In the genomic region with DNA sequence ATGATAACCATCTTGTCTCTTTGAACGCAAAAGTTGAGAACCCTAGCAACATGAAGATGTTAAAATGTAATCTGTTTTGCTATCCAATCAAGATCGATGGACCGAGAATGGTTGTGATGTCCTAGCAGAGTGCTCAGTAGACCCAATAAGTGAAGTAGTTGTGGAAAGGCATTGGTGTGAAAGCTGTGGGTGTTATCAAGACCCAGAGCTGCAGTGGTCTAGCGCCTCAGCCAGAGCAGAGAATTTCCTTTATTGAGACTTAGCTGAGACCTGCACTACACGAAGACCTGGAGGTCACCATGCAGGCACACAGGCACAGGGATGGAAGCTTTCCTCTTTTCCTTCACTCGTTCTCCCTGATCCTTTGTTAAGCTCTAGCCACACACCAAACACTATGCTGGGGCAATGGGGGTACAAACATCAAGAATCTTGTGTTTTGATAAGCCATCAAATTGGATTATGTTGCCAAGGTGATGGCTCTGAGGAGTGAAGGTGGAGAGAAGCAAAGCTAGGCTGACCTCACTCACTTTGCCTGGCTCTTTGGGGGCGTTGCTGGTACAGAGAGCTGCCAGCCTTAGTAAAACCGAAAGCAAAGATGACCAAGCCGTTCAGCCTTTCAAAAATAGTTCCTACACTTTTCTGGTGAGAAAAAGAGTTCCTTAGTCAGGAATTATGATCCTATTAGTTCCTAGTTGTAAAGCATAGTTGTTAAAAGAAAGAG, we compare ENCODE assay signal across 8 cellular contexts. TPM values are rescaled to one million over a fixed set of nuclear protein-coding genes. Genes with fewer than 3 reads are reported as not detected.
A peak's percentile ranks its signal among the peaks of the same experiment; 100 is the strongest.
DNase-seq lines count a peak whose midpoint lies in the region; ATAC-seq, FAIRE-seq and TF ChIP-seq lines count a peak whose summit lies in the region.

No MANE protein-coding gene starts in this region.

- no TSS peak for BruUV-seq in GM12878 (replicated peaks; lab: Mats Ljungman, UMichigan)

- H3K9me3 ChIP-seq in left ventricle myocardium inferior (replicated peaks): no peaks in the 10 kb centered on the region
- no peaks in the 10 kb centered on the region for H3K9me3 ChIP-seq in heart right ventricle
- no peaks in the 10 kb centered on the region for H3K9me3 ChIP-seq in GM12878 (replicated peaks; ENCODE audit: control insufficient read depth, insufficient read depth, low read length)
- H3K9me3 ChIP-seq in effector memory CD4-positive, alpha-beta T cell (ENCODE audit: control insufficient read depth, low read length): no peaks in the 10 kb centered on the region

- in situ Hi-C loops in GM12878 (cut with MboI): loop anchor here (5.0 kb wide), 1 partner anchor 177 kb away; no protein-coding TSS in a partner anchor

- DNase-seq in left ventricle myocardium inferior (no peak), heart right ventricle (no peak), GM12878 (ENCODE audit: low read depth, low spot score) (no peak), UCSD-AML1 (lab: John Stamatoyannopoulos, UW; ENCODE audit: unreplicated experiment) (no peak), SHP77 (lab: John Stamatoyannopoulos, UW) (no peak), NCI-H2107 (lab: John Stamatoyannopoulos, UW) (no peak)
- DNase-seq in effector memory CD4-positive, alpha-beta T cell: no peak

- ATAC-seq in heart right ventricle (no peak), HG03060 (IDR thresholded peaks at IDR 0.05; ENCODE audit: low read depth, unreplicated experiment) (peak; percentile 66), GM12878 (peak; percentile 96)

- POLR2A ChIA-PET in GM12878 (lab: Charles Lee): no interaction called here

- H3K27ac ChIP-seq in left ventricle myocardium inferior (replicated peaks) (peak overlapping the region; percentile 17), heart right ventricle (peak overlapping the region in 1 of 10 donors; percentile 19), GM12878 (ENCODE audit: control insufficient read depth, insufficient read depth) (no peak overlapping the region)
- no peak overlapping the region for H3K27ac ChIP-seq in effector memory CD4-positive, alpha-beta T cell (ENCODE audit: insufficient read depth, low read length, poor library complexity, severe bottlenecking)

- no peaks in the 10 kb centered on the region for H3K79me2 ChIP-seq in GM12878 (ENCODE audit: control insufficient read depth, insufficient read depth, low read length)

- peak; percentile 77 for FAIRE-seq in GM12878 (lab: Jason Lieb, UNC)

- H3K36me3 ChIP-seq in left ventricle myocardium inferior (no peaks in the 10 kb centered on the region), heart right ventricle (no peaks in the 10 kb centered on the region), GM12878 (ENCODE audit: control insufficient read depth in 2 of 2, insufficient read depth in 2 of 2, low read length in 1 of 2) (peaks cover 0 to 2% of the 10 kb centered on the region in 2 experiments; a peak in 2 of 4 replicates)
- no peaks in the 10 kb centered on the region for H3K36me3 ChIP-seq in effector memory CD4-positive, alpha-beta T cell (ENCODE audit: control insufficient read depth, insufficient read depth, low read length)

- H3K9ac ChIP-seq in GM12878 (ENCODE audit: control insufficient read depth, insufficient read depth, low read length): no peak overlapping the region; the same call in 1 of the 2 replicates

- TF ChIP-seq POLR2A in GM12878 (IDR thresholded peaks at IDR 0.05; ENCODE audit: low read depth, low read length): no peak

- H3K4me1 ChIP-seq in left ventricle myocardium inferior (peaks cover 37% of the 10 kb centered on the region), heart right ventricle (peaks cover 0 to 49% (median 18%) of the 10 kb centered on the region in 9 donors), GM12878 (ENCODE audit: control insufficient read depth, insufficient read depth, low read length) (peaks cover 7% of the 10 kb centered on the region)
- H3K4me1 ChIP-seq in effector memory CD4-positive, alpha-beta T cell (ENCODE audit: control insufficient read depth, insufficient read depth, low read length, poor library complexity, severe bottlenecking): no peaks in the 10 kb centered on the region

- RAD21 ChIA-PET in GM12878 (lab: Charles Lee; ENCODE audit: unreplicated experiment): interaction anchor here (3.6 kb wide), 1 partner anchor 179 kb away, joined by 20 read pairs; no protein-coding TSS in a partner anchor

- H4K20me1 ChIP-seq in GM12878 (ENCODE audit: control insufficient read depth, insufficient read depth): no peaks in the 10 kb centered on the region

- CTCF ChIA-PET in GM12878 (lab: Yijun Ruan, JAX): interaction anchor here (0.5 to 9.3 kb wide), 8 partner anchors 149 to 1421 kb away, joined by 3 to 322 read pairs (median 4); partner anchors contain the start of gene MYOC

- H3K4me3 ChIP-seq in left ventricle myocardium inferior (peak overlapping the region; percentile 28), heart right ventricle (peak overlapping the region in 3 of 10 donors; percentile 8 to 13 (median 12)), GM12878 (no peak overlapping the region)
- H3K4me3 ChIP-seq in effector memory CD4-positive, alpha-beta T cell (ENCODE audit: insufficient read depth, low read depth, low read length, poor library complexity, severe bottlenecking): no peak overlapping the region

- TF ChIP-seq CTCF in left ventricle myocardium inferior (IDR thresholded peaks at IDR 0.05; ENCODE audit: borderline replicate concordance) (no peak), heart right ventricle (IDR thresholded peaks at IDR 0.05) (no peak), GM12878 (IDR thresholded peaks at IDR 0.05 in 2 of 3, conservative IDR thresholded peaks at IDR 0.05 in 1 of 3; ENCODE audit: control insufficient read depth in 2 of 3, extremely low read depth in 1 of 3, insufficient read depth in 1 of 3, low read depth in 3 of 3, low read length in 3 of 3) (no peak)

- WGBS in heart right ventricle, 2 donors: 71 to 81% methylated on average over 9 of the region's 9 CpGs
- WGBS in GM12878 (ENCODE audit: insufficient coverage, insufficient replicate concordance, low lambda C conversion rate, missing lambda C conversion rate): 53% methylated on average over 9 of the region's 9 CpGs

- TF ChIP-seq RAD21 in GM12878 (IDR thresholded peaks at IDR 0.05; ENCODE audit: insufficient read depth, low read depth, low read length): no peak

- intact Hi-C loops in left ventricle myocardium inferior (cut with micrococcal nuclease): no loop called here
- intact Hi-C loops in heart right ventricle (cut with DNase I): loop anchor here in 1 of 10 donors (5.0 to 10.0 kb wide), 2 partner anchors 37 to 99 kb away; partner anchors contain the start of gene DNM3
- intact Hi-C loops in GM12878 (cut with micrococcal nuclease; ENCODE audit: unreplicated experiment): loop anchor here (10.0 kb wide), 1 partner anchor 619 kb away; the partner anchor contains the start of gene C1orf105

- peak overlapping the region; percentile 69 for H2AFZ ChIP-seq in GM12878 (ENCODE audit: control insufficient read depth, low read depth, low read length)

- no peaks in the 10 kb centered on the region for H3K27me3 ChIP-seq in left ventricle myocardium inferior (ENCODE audit: low read depth)
- no peaks in the 10 kb centered on the region for H3K27me3 ChIP-seq in heart right ventricle
- H3K27me3 ChIP-seq in GM12878 (replicated peaks in 1 of 2; ENCODE audit: control insufficient read depth in 2 of 2, insufficient read depth in 2 of 2, low read length in 1 of 2): no peaks in the 10 kb centered on the region
- H3K27me3 ChIP-seq in effector memory CD4-positive, alpha-beta T cell (replicated peaks; ENCODE audit: control insufficient read depth, insufficient read depth, low read length, poor library complexity, severe bottlenecking): no peaks in the 10 kb centered on the region

- peak overlapping the region; percentile 54 for H3K4me2 ChIP-seq in GM12878 (ENCODE audit: control insufficient read depth, insufficient read depth)

- TF ChIP-seq EP300 in GM12878 (IDR thresholded peaks at IDR 0.05; ENCODE audit: borderline replicate concordance in 1 of 2, control insufficient read depth in 1 of 2, low read depth in 2 of 2, low read length in 2 of 2): no peak

- SMC1A ChIA-PET in GM12878 (lab: Charles Lee; ENCODE audit: uncharacterized antibody, unreplicated experiment): interaction anchor here (0.8 to 8.7 kb wide), 4 partner anchors 29 to 197 kb away, joined by 3 to 142 read pairs (median 5); no protein-coding TSS in a partner anchor

RNA-seq across cellular contexts. Expression of gene METTL13, which starts 24.1 kb away (rescaled TPM):
- total RNA-seq in left ventricle myocardium inferior: 15.8 TPM
- 10 to 100 TPM; 12.9 to 20.2 (median 16.5) TPM for total RNA-seq in heart right ventricle
- 10 to 100 TPM in 1 of 2 donors, 1 to 10 TPM in 1; 3.2 to 18.9 TPM for polyA plus RNA-seq in heart right ventricle
- 22.6 and 28.0 TPM in 2 replicates for total RNA-seq in GM12878 (2013; cell fraction: nucleolus; rRNA removed)
- 35.6 and 35.7 TPM in 2 replicates for total RNA-seq in GM12878 (2014; rRNA removed)
- total RNA-seq in GM12878 (2014; rRNA removed; fragmentation: Illumina TruSeq; extraction: Trizol): 27.4 and 28.7 TPM in 2 replicates
- 34.8 and 37.1 TPM in 2 replicates for total RNA-seq in GM12878 (2021)
- 21.0 TPM for polyA plus RNA-seq in GM12878 (2011; ENCODE audit: low read depth)
- 43.9 and 47.2 TPM in 2 replicates for polyA plus RNA-seq in GM12878 (2011; rRNA removed)
- 47.5 and 48.1 TPM in 2 replicates for polyA plus RNA-seq in GM12878 (2011; cell fraction: cytosol; rRNA removed)
- 28.6 and 32.8 TPM in 2 replicates for polyA plus RNA-seq in GM12878 (2011; cell fraction: nucleus; rRNA removed)
- 22.9 and 25.6 TPM in 2 replicates for polyA plus RNA-seq in GM12878 (2012)
- polyA plus RNA-seq in GM12878 (2014; fragmentation: Illumina TruSeq; extraction: Trizol): 36.4 and 37.7 TPM in 2 replicates
- 10 to 100 TPM; 12.2 to 16.8 TPM for polyA plus RNA-seq in GM12878 (2014; fragmentation: Nextera tagmentation; extraction: Ambion mirVana)
- polyA plus RNA-seq in GM12878 (2014; rRNA removed): 32.0 and 34.3 TPM in 2 replicates
- polyA plus RNA-seq in GM12878 (2016; fragmentation: Nextera tagmentation; extraction: Ambion mirVana): 10 to 100 TPM; 34.3 to 38.3 TPM
- polyA minus RNA-seq in GM12878 (2011; rRNA and poly(A)+ RNA removed): 55.0 and 70.1 TPM in 2 replicates
- polyA minus RNA-seq in GM12878 (2011; cell fraction: cytosol; rRNA and poly(A)+ RNA removed): 14.3 and 20.2 TPM in 2 replicates
- 18.7 and 30.4 TPM in 2 replicates for polyA minus RNA-seq in GM12878 (2011; cell fraction: nucleus; rRNA and poly(A)+ RNA removed)

RNA-seq across cellular contexts. Expression of gene DNM3, which starts 35.7 kb away (rescaled TPM):
- total RNA-seq in left ventricle myocardium inferior: 1.2 TPM
- 1 to 10 TPM in 9 of 10 donors, under 1 TPM in 1; 0.77 to 2.8 (median 2.2) TPM for total RNA-seq in heart right ventricle
- polyA plus RNA-seq in heart right ventricle: 1 to 10 TPM in 1 of 2 donors, under 1 TPM in 1; 0.78 to 2.7 TPM
- total RNA-seq in GM12878 (2013; cell fraction: nucleolus; rRNA removed): 4.2 and 7.9 TPM in 2 replicates
- 0.05 and 0.11 TPM in 2 replicates for total RNA-seq in GM12878 (2014; rRNA removed)
- 0.14 and 0.18 TPM in 2 replicates for total RNA-seq in GM12878 (2014; rRNA removed; fragmentation: Illumina TruSeq; extraction: Trizol)
- 0.05 and 0.08 TPM in 2 replicates for total RNA-seq in GM12878 (2021)
- 0.16 TPM for polyA plus RNA-seq in GM12878 (2011; ENCODE audit: low read depth)
- 1.5 and 2.5 TPM in 2 replicates for polyA plus RNA-seq in GM12878 (2011; rRNA removed)
- polyA plus RNA-seq in GM12878 (2011; cell fraction: cytosol; rRNA removed): 1.8 and 2.0 TPM in 2 replicates
- polyA plus RNA-seq in GM12878 (2011; cell fraction: nucleus; rRNA removed): 1.8 and 2.8 TPM in 2 replicates
- 0.11 and 0.31 TPM in 2 replicates for polyA plus RNA-seq in GM12878 (2012)
- polyA plus RNA-seq in GM12878 (2014; fragmentation: Illumina TruSeq; extraction: Trizol): 0.04 and 0.08 TPM in 2 replicates
- polyA plus RNA-seq in GM12878 (2014; fragmentation: Nextera tagmentation; extraction: Ambion mirVana): not detected
- 0.03 and 0.06 TPM in 2 replicates for polyA plus RNA-seq in GM12878 (2014; rRNA removed)
- under 1 TPM in 1 of 2 experiments, not detected in 1; 0.07 TPM for polyA plus RNA-seq in GM12878 (2016; fragmentation: Nextera tagmentation; extraction: Ambion mirVana)
- polyA minus RNA-seq in GM12878 (2011; rRNA and poly(A)+ RNA removed): 2.3 and 3.5 TPM in 2 replicates
- polyA minus RNA-seq in GM12878 (2011; cell fraction: cytosol; rRNA and poly(A)+ RNA removed): 0.73 and 1.2 TPM in 2 replicates
- polyA minus RNA-seq in GM12878 (2011; cell fraction: nucleus; rRNA and poly(A)+ RNA removed): 5.4 and 8.7 TPM in 2 replicates

Comparison
In these comparisons a context has a peak if more than half of its experiments do, and no peak if none do; other contexts are left out.
1. ATAC-seq: peak in HG03060 (single experiment) and GM12878 (single experiment); none in heart right ventricle (0 of 8).